Comparison of ENCODE assay signal across 18 cellular contexts in the genomic region with DNA sequence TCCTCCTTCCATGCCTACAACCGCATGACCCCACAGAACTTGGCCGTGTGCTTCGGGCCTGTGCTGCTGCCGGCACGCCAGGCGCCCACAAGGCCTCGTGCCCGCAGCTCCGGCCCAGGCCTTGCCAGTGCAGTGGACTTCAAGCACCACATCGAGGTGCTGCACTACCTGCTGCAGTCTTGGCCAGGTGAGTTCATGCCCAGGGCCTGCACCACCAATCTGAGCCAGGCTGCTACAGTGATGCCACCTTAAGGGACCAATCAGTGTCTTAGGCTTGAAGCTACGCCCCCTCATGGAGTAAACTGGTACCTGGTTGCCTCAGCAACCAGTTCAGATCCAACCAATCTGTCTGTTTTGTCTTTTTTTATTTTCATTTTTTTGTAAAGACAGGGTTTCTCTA. TPM values are rescaled to one million over a fixed set of nuclear protein-coding genes. Genes with fewer than 3 reads are reported as not detected.
DNase-seq lines count a peak whose midpoint lies in the region; ATAC-seq, FAIRE-seq and TF ChIP-seq lines count a peak whose summit lies in the region.
"Had no signal": no experiment of that assay in that cellular context is flagged by ENCODE, and none has a peak within 500 bp of the region (broad histone marks: within the 10 kb centered on the region; RNA-seq: fewer than 3 reads in every experiment).

No MANE protein-coding gene starts in this region.

- no peaks in the 10 kb centered on the region for H4K20me1 ChIP-seq in HepG2 (ENCODE audit: insufficient read depth, low read length)

- no peak overlapping the region for H3K9ac ChIP-seq in HepG2 (ENCODE audit: insufficient read depth, low read depth, low read length)
- H3K9ac ChIP-seq: BLaER1 treated with 17β-estradiol and CSF1 and Interleukin-3, amounts not matched to agents 10 nM and 100 nM had no signal

- BruUV-seq in HepG2 (replicated peaks; lab: Mats Ljungman, UMichigan), result no TSS peak

- H3K36me3 ChIP-seq in HepG2 (replicated peaks in 1 of 2; ENCODE audit: control insufficient read depth in 1 of 2, insufficient read depth in 2 of 2, low read length in 2 of 2), result peaks cover 28 to 53% of the 10 kb centered on the region in 2 experiments
- H3K36me3 ChIP-seq in right lobe of liver, result peaks cover 0 to 11% (median 5%) of the 10 kb centered on the region in 4 donors
- H3K36me3 ChIP-seq in upper lobe of right lung, result peaks cover 50% of the 10 kb centered on the region

- H3K4me1 ChIP-seq in HepG2 (ENCODE audit: insufficient read depth, low read length), result peaks cover 9% of the 10 kb centered on the region
- no peaks in the 10 kb centered on the region for H3K4me1 ChIP-seq in right lobe of liver
- peaks cover 7% of the 10 kb centered on the region for H3K4me1 ChIP-seq in upper lobe of right lung

- ATAC-seq in HepG2 (no peak), right lobe of liver (no peak), upper lobe of right lung (no peak), HG02798 (IDR thresholded peaks at IDR 0.05; ENCODE audit: poor library complexity, unreplicated experiment) (no peak), left cardiac atrium (no peak)

- no peak overlapping the region for H3K4me3 ChIP-seq in HepG2 (replicated peaks in 1 of 3; ENCODE audit: insufficient read depth in 1 of 3, low read depth in 2 of 3, low read length in 3 of 3)
- no peak overlapping the region for H3K4me3 ChIP-seq in right lobe of liver
- no peak overlapping the region for H3K4me3 ChIP-seq in upper lobe of right lung
- H3K4me3 ChIP-seq: BLaER1 treated with 17β-estradiol and CSF1 and Interleukin-3, amounts not matched to agents 10 nM and 100 nM; vagina had no signal

- no peak overlapping the region for H2AFZ ChIP-seq in HepG2 (ENCODE audit: low read length)

- H3K9me3 ChIP-seq in HepG2 (ENCODE audit: low read length), result no peaks in the 10 kb centered on the region
- no peaks in the 10 kb centered on the region for H3K9me3 ChIP-seq in right lobe of liver
- no peaks in the 10 kb centered on the region for H3K9me3 ChIP-seq in upper lobe of right lung
- H3K9me3 ChIP-seq: vagina had no signal

- WGBS in HepG2 (ENCODE audit: low lambda C conversion rate), result 99% methylated on average over 10 of the region's 11 CpGs
- 91% methylated on average over 3 of the region's 11 CpGs for WGBS in right lobe of liver (ENCODE audit: insufficient coverage, low coverage, low lambda C conversion rate, missing lambda C conversion rate)

- TF ChIP-seq EP300 in HepG2 (IDR thresholded peaks at IDR 0.05; ENCODE audit: low read depth in 2 of 2, low read length in 2 of 2) (no peak), HepG2 (CRISPR knock-in tag; IDR thresholded peaks at IDR 0.05; ENCODE audit: borderline replicate concordance) (no peak)

- H3K27ac Mint-ChIP-seq in glutamatergic neuron (ENCODE audit: unreplicated experiment), result no peak overlapping the region
- H3K27ac Mint-ChIP-seq: activated naive CD8-positive, alpha-beta T cell treated with anti-CD3 and anti-CD28 coated beads, Interleukin-2, amount 10 ng/mL, durations not matched to agents 7 days and 5 days; mesothelial cell of epicardium had no signal

- DNase-seq in HepG2 (ENCODE audit: low spot score) (peak; percentile 24), right lobe of liver (no peak), RPMI8226 (peak; percentile 40), glutamatergic neuron (no peak), GF-D8 (lab: John Stamatoyannopoulos, UW) (no peak), upper lobe of right lung (no peak), left cardiac atrium (no peak)
- DNase-seq: activated CD8-positive, alpha-beta memory T cell treated with anti-CD3 and anti-CD28 coated beads, Interleukin-2, amount 50 U/mL, for 48 hours; activated naive CD8-positive, alpha-beta T cell treated with anti-CD3 and anti-CD28 coated beads, Interleukin-2, amount 10 ng/mL, durations not matched to agents 7 days and 5 days; NCI-H146; SHP77 treated with DMSO at 0.1 percent for 48 hours had no signal

- peaks cover 4% of the 10 kb centered on the region for H3K9me3 Mint-ChIP-seq in glutamatergic neuron (ENCODE audit: unreplicated experiment)
- H3K9me3 Mint-ChIP-seq: activated naive CD8-positive, alpha-beta T cell treated with anti-CD3 and anti-CD28 coated beads, Interleukin-2, amount 10 ng/mL, durations not matched to agents 7 days and 5 days; IgD-negative memory B cell; mesothelial cell of epicardium had no signal

- H3K27me3 Mint-ChIP-seq in glutamatergic neuron (ENCODE audit: unreplicated experiment), result peaks cover 2% of the 10 kb centered on the region
- H3K27me3 Mint-ChIP-seq: activated naive CD8-positive, alpha-beta T cell treated with anti-CD3 and anti-CD28 coated beads, Interleukin-2, amount 10 ng/mL, durations not matched to agents 7 days and 5 days had no signal

- H3K27ac ChIP-seq in HepG2 (ENCODE audit: extremely low read length, insufficient read depth, low read length), result no peak overlapping the region
- H3K27ac ChIP-seq in right lobe of liver, result no peak overlapping the region
- no peak overlapping the region for H3K27ac ChIP-seq in upper lobe of right lung
- H3K27ac ChIP-seq: BLaER1 treated with 17β-estradiol and CSF1 and Interleukin-3, amounts not matched to agents 10 nM and 100 nM; vagina; VCaP had no signal

- TF ChIP-seq POLR2A in HepG2 (IDR thresholded peaks at IDR 0.05; ENCODE audit: insufficient read depth in 1 of 2, low read depth in 2 of 2, low read length in 2 of 2), result no peak
- TF ChIP-seq POLR2A in right lobe of liver (IDR thresholded peaks at IDR 0.05), result no peak

- no peak for TF ChIP-seq RAD21 in HepG2 (CRISPR knock-in tag; IDR thresholded peaks at IDR 0.05)

- TF ChIP-seq CTCF in HepG2 (CRISPR knock-in tag; IDR thresholded peaks at IDR 0.05), result peak; percentile 16; the same call in 1 of the 2 replicates
- no peak for TF ChIP-seq CTCF in right lobe of liver (IDR thresholded peaks at IDR 0.05)
- peak; percentile 25 for TF ChIP-seq CTCF in glutamatergic neuron (IDR thresholded peaks at IDR 0.05; ENCODE audit: partially characterized antibody, unreplicated experiment)
- TF ChIP-seq CTCF in upper lobe of right lung (IDR thresholded peaks at IDR 0.05), result no peak

- no peaks in the 10 kb centered on the region for H3K36me3 Mint-ChIP-seq in glutamatergic neuron (ENCODE audit: unreplicated experiment)
- H3K36me3 Mint-ChIP-seq: IgD-negative memory B cell had no signal

- H3K27me3 ChIP-seq in HepG2 (ENCODE audit: control insufficient read depth in 1 of 2, insufficient read depth in 2 of 2, low read length in 2 of 2) (no peaks in the 10 kb centered on the region), right lobe of liver (no peaks in the 10 kb centered on the region), upper lobe of right lung (no peaks in the 10 kb centered on the region)
- H3K27me3 ChIP-seq: BLaER1 treated with 17β-estradiol and CSF1 and Interleukin-3, amounts not matched to agents 10 nM and 100 nM; vagina had no signal

- POLR2A ChIA-PET in HepG2 (lab: Yijun Ruan, JAX), result interaction anchor here (3.8 kb wide), 1 partner anchor 13 kb away, joined by 19 read pairs; a partner anchor contains a TSS

- H3K4me1 Mint-ChIP-seq in glutamatergic neuron (ENCODE audit: low read depth, unreplicated experiment), result no peaks in the 10 kb centered on the region

- in situ Hi-C loops in HepG2 (cut with HindIII; ENCODE audit: extremely low pct_ligation_motif_present, low pct_unique_long_range_greater_than_20kb), result no loop called here

- no peak overlapping the region for H3K4me3 Mint-ChIP-seq in glutamatergic neuron (ENCODE audit: unreplicated experiment)
- H3K4me3 Mint-ChIP-seq: activated naive CD8-positive, alpha-beta T cell treated with anti-CD3 and anti-CD28 coated beads, Interleukin-2, amount 10 ng/mL, durations not matched to agents 7 days and 5 days; IgD-negative memory B cell; mesothelial cell of epicardium had no signal

- intact Hi-C loops in HepG2 (cut with micrococcal nuclease; ENCODE audit: unreplicated experiment) (no loop called here), right lobe of liver (cut with DNase I) (no loop called here), upper lobe of right lung (cut with DNase I) (no loop called here), left cardiac atrium (cut with DNase I) (no loop called here)

- FAIRE-seq in HepG2 (lab: Jason Lieb, UNC), result no peak

- CTCF ChIA-PET in HepG2 (lab: Yijun Ruan, JAX; ENCODE audit: low intra/inter-chr PET ratio, low total read pairs), result no interaction called here

- peaks cover 7% of the 10 kb centered on the region for H3K79me2 ChIP-seq in HepG2 (ENCODE audit: insufficient read depth, low read length)

- no peak overlapping the region for H3K4me2 ChIP-seq in HepG2 (ENCODE audit: low read depth, low read length)
- H3K4me2 ChIP-seq: BLaER1 treated with 17β-estradiol and CSF1 and Interleukin-3, amounts not matched to agents 10 nM and 100 nM had no signal

RNA-seq across cellular contexts. Expression of a gene that starts 5.2 kb away (rescaled TPM):
- total RNA-seq in HepG2 (2016; rRNA removed; fragmentation: Illumina TruSeq; extraction: Trizol) (3.8 and 4.3 TPM in 2 replicates), right lobe of liver (1 to 10 TPM; 2.7 to 7.4 (median 4.6) TPM), glutamatergic neuron (ENCODE audit: unreplicated experiment) (0.71 TPM), upper lobe of right lung (25.8 TPM), left cardiac atrium (10 to 100 TPM; 16.7 to 22.1 TPM)
- 1.7 and 2.6 TPM in 2 replicates for total RNA-seq in HepG2 (2016; cell fraction: cytosol; rRNA removed; fragmentation: Illumina TruSeq; extraction: Trizol; ENCODE audit: low read depth)
- total RNA-seq in HepG2 (2016; cell fraction: insoluble cytoplasmic fraction; rRNA removed; fragmentation: Illumina TruSeq; extraction: Trizol), result 2.9 and 3.9 TPM in 2 replicates
- total RNA-seq in HepG2 (2016; cell fraction: membrane; rRNA removed; fragmentation: Illumina TruSeq; extraction: Trizol), result 4.0 and 4.4 TPM in 2 replicates
- total RNA-seq in HepG2 (2016; cell fraction: nucleus; rRNA removed; fragmentation: Illumina TruSeq; extraction: Trizol), result 3.8 and 5.2 TPM in 2 replicates
- polyA plus RNA-seq in HepG2 (2011; rRNA removed), result 13.6 and 15.4 TPM in 2 replicates
- polyA plus RNA-seq in HepG2 (2011; cell fraction: cytosol; rRNA removed), result 10.6 and 19.0 TPM in 2 replicates
- polyA plus RNA-seq in HepG2 (2011; cell fraction: nucleus; rRNA removed), result 31.3 and 42.4 TPM in 2 replicates
- 5.5 and 6.3 TPM in 2 replicates for polyA plus RNA-seq in HepG2 (2012)
- polyA plus RNA-seq in HepG2 (2016; cell fraction: cytosol; fragmentation: Illumina TruSeq; extraction: Trizol; ENCODE audit: low read depth), result 1.5 TPM in 2 replicates
- 4.9 and 5.6 TPM in 2 replicates for polyA plus RNA-seq in HepG2 (2016; cell fraction: insoluble cytoplasmic fraction; fragmentation: Illumina TruSeq; extraction: Trizol; ENCODE audit: low read depth)
- 3.5 and 4.0 TPM in 2 replicates for polyA plus RNA-seq in HepG2 (2016; cell fraction: membrane; fragmentation: Illumina TruSeq; extraction: Trizol; ENCODE audit: low read depth)
- 6.7 and 7.0 TPM in 2 replicates for polyA plus RNA-seq in HepG2 (2016; cell fraction: nucleus; fragmentation: Illumina TruSeq; extraction: Trizol; ENCODE audit: insufficient read depth, low read depth)
- 37.7 and 42.8 TPM in 2 replicates for polyA minus RNA-seq in HepG2 (2011; rRNA and poly(A)+ RNA removed; ENCODE audit: low replicate concordance)
- polyA minus RNA-seq in HepG2 (2011; cell fraction: cytosol; rRNA and poly(A)+ RNA removed), result 10.4 and 16.1 TPM in 2 replicates
- polyA minus RNA-seq in HepG2 (2011; cell fraction: nucleus; rRNA and poly(A)+ RNA removed), result 4.8 and 9.0 TPM in 2 replicates
- polyA plus RNA-seq: IgD-negative memory B cell had no signal

RNA-seq across cellular contexts. Expression of a gene that starts 30.4 kb away (rescaled TPM):
- total RNA-seq in HepG2 (2016; rRNA removed; fragmentation: Illumina TruSeq; extraction: Trizol) (not detected in 2 replicates), right lobe of liver (not detected), glutamatergic neuron (ENCODE audit: unreplicated experiment) (not detected), upper lobe of right lung (not detected), left cardiac atrium (not detected)
- total RNA-seq in HepG2 (2016; cell fraction: cytosol; rRNA removed; fragmentation: Illumina TruSeq; extraction: Trizol; ENCODE audit: low read depth), result not detected in 2 replicates
- total RNA-seq in HepG2 (2016; cell fraction: insoluble cytoplasmic fraction; rRNA removed; fragmentation: Illumina TruSeq; extraction: Trizol), result not detected in 2 replicates
- not detected in 2 replicates for total RNA-seq in HepG2 (2016; cell fraction: membrane; rRNA removed; fragmentation: Illumina TruSeq; extraction: Trizol)
- not detected in 2 replicates for total RNA-seq in HepG2 (2016; cell fraction: nucleus; rRNA removed; fragmentation: Illumina TruSeq; extraction: Trizol)
- not detected in 2 replicates for polyA plus RNA-seq in HepG2 (2011; rRNA removed)
- not detected in 2 replicates for polyA plus RNA-seq in HepG2 (2011; cell fraction: cytosol; rRNA removed)
- not detected in 2 replicates for polyA plus RNA-seq in HepG2 (2011; cell fraction: nucleus; rRNA removed)
- polyA plus RNA-seq in HepG2 (2012), result not detected in 2 replicates
- polyA plus RNA-seq in HepG2 (2016; cell fraction: cytosol; fragmentation: Illumina TruSeq; extraction: Trizol; ENCODE audit: low read depth), result not detected in 2 replicates
- not detected in 2 replicates for polyA plus RNA-seq in HepG2 (2016; cell fraction: insoluble cytoplasmic fraction; fragmentation: Illumina TruSeq; extraction: Trizol; ENCODE audit: low read depth)
- polyA plus RNA-seq in HepG2 (2016; cell fraction: membrane; fragmentation: Illumina TruSeq; extraction: Trizol; ENCODE audit: low read depth), result not detected in 2 replicates
- not detected in 2 replicates for polyA plus RNA-seq in HepG2 (2016; cell fraction: nucleus; fragmentation: Illumina TruSeq; extraction: Trizol; ENCODE audit: insufficient read depth, low read depth)
- polyA minus RNA-seq in HepG2 (2011; rRNA and poly(A)+ RNA removed; ENCODE audit: low replicate concordance), result not detected in 2 replicates
- not detected in 2 replicates for polyA minus RNA-seq in HepG2 (2011; cell fraction: cytosol; rRNA and poly(A)+ RNA removed)
- polyA minus RNA-seq in HepG2 (2011; cell fraction: nucleus; rRNA and poly(A)+ RNA removed), result not detected in 2 replicates
- total RNA-seq: activated naive CD8-positive, alpha-beta T cell treated with anti-CD3 and anti-CD28 coated beads, Interleukin-2, amount 10 ng/mL, durations not matched to agents 7 days and 5 days; fibroblast of lung; mesothelial cell of epicardium; vagina had no signal
- polyA plus RNA-seq: fibroblast of lung, IgD-negative memory B cell had no signal

Comparison
In these comparisons a context has a peak if more than half of its experiments do, and no peak if none do; other contexts are left out.
1. DNase-seq: peak in HepG2 (single experiment) and RPMI8226 (single experiment); none in right lobe of liver (0 of 3), glutamatergic neuron (single experiment), GF-D8 (single experiment), upper lobe of right lung (single experiment) and left cardiac atrium (single experiment).
2. CTCF ChIP-seq: peak in HepG2 (single experiment) and glutamatergic neuron (single experiment); none in right lobe of liver (0 of 4) and upper lobe of right lung (single experiment).